ENCODE assay signal across 7 cellular contexts in genomic region chr2:159797468-159798375, GRCh38. TPM values are rescaled to one million over a fixed set of nuclear protein-coding genes. Genes with fewer than 3 reads are reported as not detected.
DNase-seq lines count a peak whose midpoint lies in the region; ATAC-seq, FAIRE-seq and TF ChIP-seq lines count a peak whose summit lies in the region.

Gene CD302 (minus strand): TSS chr2:159798208. CDS start chr2:159798198, 10 bp downstream.

- H3K36me3 ChIP-seq in fibroblast of lung (ENCODE audit: control insufficient read depth, insufficient read depth, low read length), result no peaks in the 10 kb centered on the region

- peaks cover 21% of the 10 kb centered on the region for H3K4me1 Mint-ChIP-seq in activated T-cell treated with anti-CD3 and anti-CD28 coated beads, Interleukin-2, amount 50 U/mL, for 24 hours (ENCODE audit: low read depth)
- H3K4me1 Mint-ChIP-seq in naive B cell, result peaks cover 17 to 29% (median 27%) of the 10 kb centered on the region in 3 donors

- H3K4me1 ChIP-seq in fibroblast of lung (ENCODE audit: control insufficient read depth, extremely low read depth, insufficient read depth, low read length), result peaks cover 5% of the 10 kb centered on the region

- no peak for DNase-seq in GM12864 (ENCODE audit: low read depth)
- peak; percentile 60 for DNase-seq in H54 (ENCODE audit: insufficient read length, low spot score)
- peak; percentile 26 for DNase-seq in NCI-H2029 treated with DMSO at 0.1 percent for 48 hours (lab: John Stamatoyannopoulos, UW)
- peak; percentile 61 for DNase-seq in activated T-cell treated with anti-CD3 and anti-CD28 coated beads, Interleukin-2, amount 50 U/mL, for 24 hours
- peak; percentile 62 to 66 for DNase-seq in fibroblast of lung (ENCODE audit: low read depth in 2 of 2)
- DNase-seq in naive B cell, result peak; percentile 37
- DNase-seq in stromal cell of bone marrow (ENCODE audit: low read depth), result peak; percentile 25

- peak; percentile 67 for ATAC-seq in naive B cell (ENCODE audit: low read depth in 2 of 2)

- H2AFZ ChIP-seq in fibroblast of lung (ENCODE audit: low read length), result peak within 1 kb of the TSS; percentile 87

- H3K4me3 ChIP-seq in GM12864 (ENCODE audit: low read depth, low read length), result peak within 1 kb of the TSS; percentile 74
- H3K4me3 ChIP-seq in fibroblast of lung (replicated peaks in 1 of 4; ENCODE audit: control extremely low read depth in 1 of 4, insufficient read depth in 1 of 4, low read depth in 3 of 4, low read length in 4 of 4), result peak within 1 kb of the TSS; percentile 73 to 92 (median 86)

- H3K27ac ChIP-seq in fibroblast of lung (ENCODE audit: insufficient read depth, low read length), result peak within 1 kb of the TSS; percentile 73

- TF ChIP-seq CTCF in GM12864 (IDR thresholded peaks at IDR 0.05; ENCODE audit: low read depth, low read length, missing control alignments) (no peak), fibroblast of lung (conservative IDR thresholded peaks at IDR 0.05 in 1 of 2, IDR thresholded peaks at IDR 0.05 in 1 of 2; ENCODE audit: low read depth in 1 of 2, low read length in 2 of 2) (no peak)

- peaks cover 2% of the 10 kb centered on the region for H3K79me2 ChIP-seq in fibroblast of lung (ENCODE audit: control insufficient read depth, insufficient read depth, low read length)

- no peaks in the 10 kb centered on the region for H4K20me1 ChIP-seq in fibroblast of lung (ENCODE audit: control insufficient read depth, extremely low read depth, insufficient read depth, low read length)

- peak; percentile 73 for TF ChIP-seq POLR2A in H54 (IDR thresholded peaks at IDR 0.05; ENCODE audit: low read depth, low read length)

- H3K27me3 Mint-ChIP-seq in activated T-cell treated with anti-CD3 and anti-CD28 coated beads, Interleukin-2, amount 50 U/mL, for 24 hours, result peaks cover 47% of the 10 kb centered on the region
- peaks cover 0 to 6% (median 0%) of the 10 kb centered on the region in 3 donors for H3K27me3 Mint-ChIP-seq in naive B cell

- no peaks in the 10 kb centered on the region for H3K9me3 Mint-ChIP-seq in activated T-cell treated with anti-CD3 and anti-CD28 coated beads, Interleukin-2, amount 50 U/mL, for 24 hours
- no peaks in the 10 kb centered on the region for H3K9me3 Mint-ChIP-seq in naive B cell

- H3K36me3 Mint-ChIP-seq in activated T-cell treated with anti-CD3 and anti-CD28 coated beads, Interleukin-2, amount 50 U/mL, for 24 hours (ENCODE audit: low read depth), result peaks cover 3% of the 10 kb centered on the region
- H3K36me3 Mint-ChIP-seq in naive B cell, result no peaks in the 10 kb centered on the region

- H3K27ac Mint-ChIP-seq in activated T-cell treated with anti-CD3 and anti-CD28 coated beads, Interleukin-2, amount 50 U/mL, for 24 hours, result peak within 1 kb of the TSS; percentile 41
- peak within 1 kb of the TSS; percentile 8 to 95 (median 70) for H3K27ac Mint-ChIP-seq in naive B cell

- H3K9me3 ChIP-seq in fibroblast of lung (ENCODE audit: control insufficient read depth, insufficient read depth, low read depth, low read length), result no peaks in the 10 kb centered on the region

- H3K4me2 ChIP-seq in fibroblast of lung (ENCODE audit: extremely low read depth, insufficient read depth, low read length), result peak within 1 kb of the TSS; percentile 85

- FAIRE-seq in H54 (lab: Jason Lieb, UNC), result no peak

- peak within 1 kb of the TSS; percentile 65 for H3K9ac ChIP-seq in fibroblast of lung (ENCODE audit: insufficient read depth, low read length)

- H3K4me3 Mint-ChIP-seq in activated T-cell treated with anti-CD3 and anti-CD28 coated beads, Interleukin-2, amount 50 U/mL, for 24 hours, result peak within 1 kb of the TSS; percentile 73
- peak within 1 kb of the TSS; percentile 88 to 95 (median 92) for H3K4me3 Mint-ChIP-seq in naive B cell

- peaks cover 6% of the 10 kb centered on the region for H3K27me3 ChIP-seq in fibroblast of lung (ENCODE audit: control insufficient read depth, insufficient read depth, low read length)

RNA-seq across cellular contexts. Expression of gene CD302, which starts in this region (rescaled TPM):
- total RNA-seq in fibroblast of lung, result 9.4 and 15.9 TPM in 2 replicates
- 13.7 and 19.1 TPM in 2 replicates for polyA plus RNA-seq in fibroblast of lung
- 5.4 and 8.7 TPM in 2 replicates for polyA plus RNA-seq in fibroblast of lung (2012)
- polyA minus RNA-seq in fibroblast of lung (ENCODE audit: low replicate concordance), result 1.3 and 1.9 TPM in 2 replicates
- polyA plus RNA-seq in naive B cell (ENCODE audit: low read depth in 6 of 6), result 1 to 10 TPM in 2 of 6 donors, under 1 TPM in 4; 0.29 to 2.1 (median 0.70) TPM
